4 cellular contexts compared by ENCODE assay signal in genomic region chr1:200292699-200293098, GRCh38.
"Had no signal": no experiment of that assay in that cellular context is flagged by ENCODE, and none has a peak within 500 bp of the region (broad histone marks: within the 10 kb centered on the region; RNA-seq: fewer than 3 reads in every experiment).

No MANE protein-coding gene starts in this region.

- DNase-seq: H9, HCEC 1CT, IMR-90 had no signal

- H3K27ac Mint-ChIP-seq: GM23338, H9 had no signal

- ATAC-seq: GM23338 had no signal

- H3K4me3 ChIP-seq: GM23338 had no signal

- H3K4me3 Mint-ChIP-seq: GM23338, H9 had no signal

- H3K4me2 ChIP-seq: GM23338 had no signal

- H2AFZ ChIP-seq: GM23338 had no signal

- H3K9me3 Mint-ChIP-seq: GM23338, H9 had no signal
